Comparison of ENCODE assay signal across 8 cellular contexts in the genomic region with DNA sequence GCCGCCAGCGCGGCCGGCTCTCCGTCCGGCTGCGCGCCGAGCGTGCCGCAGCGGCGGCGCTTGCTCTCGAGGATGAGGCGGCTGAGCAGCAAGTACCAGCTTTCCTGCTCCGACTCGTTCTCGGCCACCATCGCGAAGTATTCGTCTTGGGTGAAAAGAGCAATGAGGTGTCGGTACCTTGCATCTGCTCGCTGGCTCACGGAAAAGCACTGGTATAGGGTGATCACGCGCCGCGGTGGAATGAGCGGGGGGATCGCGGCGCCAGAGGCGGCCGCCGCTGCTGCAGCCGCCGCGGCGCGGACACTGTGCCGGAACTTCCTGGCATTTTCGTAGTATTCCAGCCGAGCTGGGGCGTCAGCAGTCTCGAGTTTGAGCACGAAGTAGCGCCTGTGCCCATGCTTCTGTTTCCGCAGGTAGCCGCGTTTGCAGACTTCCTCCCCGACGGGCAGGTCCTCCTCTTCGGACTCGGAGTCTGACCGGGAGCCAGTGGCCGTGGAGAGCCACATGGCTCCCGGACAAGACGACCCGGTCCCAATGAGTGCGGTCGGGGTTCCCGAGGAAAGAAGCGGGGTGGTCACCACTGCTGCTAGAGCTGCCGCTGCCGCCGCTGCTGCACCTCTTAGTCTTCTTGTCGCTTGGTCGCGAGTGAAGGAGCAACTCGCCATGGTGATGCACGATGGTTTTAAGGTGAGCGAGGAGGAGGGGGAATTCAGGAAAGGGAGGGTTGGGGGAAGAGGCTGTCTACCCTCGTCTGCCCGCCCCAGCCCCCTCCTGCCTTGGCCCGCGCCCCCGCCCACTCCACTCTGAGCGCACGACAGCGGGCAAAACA. TPM values are rescaled to one million over a fixed set of nuclear protein-coding genes. Genes with fewer than 3 reads are reported as not detected.
A peak's percentile ranks its signal among the peaks of the same experiment; 100 is the strongest.
DNase-seq lines count a peak whose midpoint lies in the region; ATAC-seq, FAIRE-seq and TF ChIP-seq lines count a peak whose summit lies in the region.

No MANE protein-coding gene starts in this region.

- no peak overlapping the region for H3K27ac ChIP-seq in esophagus squamous epithelium
- no peak overlapping the region for H3K27ac ChIP-seq in pancreas

- peak overlapping the region; percentile 13 to 62 (median 42) for H3K4me3 ChIP-seq in esophagus squamous epithelium
- peak overlapping the region in 3 of 4 donors; percentile 6 to 42 (median 27) for H3K4me3 ChIP-seq in pancreas

- no peak for TF ChIP-seq POLR2A in esophagus squamous epithelium (IDR thresholded peaks at IDR 0.05)

- ATAC-seq in pancreas (peak; percentile 33 to 47 (median 40)), GM18858 (IDR thresholded peaks at IDR 0.05; ENCODE audit: unreplicated experiment) (no peak), GM18861 (IDR thresholded peaks at IDR 0.05; ENCODE audit: unreplicated experiment) (no peak)

- peak; percentile 32 for DNase-seq in D341Med (ENCODE audit: low spot score)
- peak; percentile 12 for DNase-seq in KBM-7
- DNase-seq in esophagus squamous epithelium (lab: John Stamatoyannopoulos, UW) = no peak
- peak in 2 of 6 donors; percentile 17 to 48 for DNase-seq in pancreas
- no peak for DNase-seq in GOT3 (lab: John Stamatoyannopoulos, UW)
- DNase-seq in T1000 (lab: John Stamatoyannopoulos, UW) = no peak

- no peaks in the 10 kb centered on the region for H3K9me3 ChIP-seq in esophagus squamous epithelium
- H3K9me3 ChIP-seq in pancreas = no peaks in the 10 kb centered on the region

- peaks cover 3 to 27% (median 5%) of the 10 kb centered on the region in 3 donors for H3K4me1 ChIP-seq in esophagus squamous epithelium
- H3K4me1 ChIP-seq in pancreas = no peaks in the 10 kb centered on the region

- no peaks in the 10 kb centered on the region for H3K36me3 ChIP-seq in esophagus squamous epithelium
- no peaks in the 10 kb centered on the region for H3K36me3 ChIP-seq in pancreas

- FAIRE-seq in pancreas (lab: Jason Lieb, UNC) = no peak

- no peak for TF ChIP-seq CTCF in esophagus squamous epithelium (IDR thresholded peaks at IDR 0.05)
- TF ChIP-seq CTCF in pancreas (IDR thresholded peaks at IDR 0.05) = no peak

- in situ Hi-C loops in KBM-7 (cut with MboI; ENCODE audit: low pct_unique_long_range_greater_than_20kb, low sequenced_read_pairs) = no loop called here

- H3K27me3 ChIP-seq in esophagus squamous epithelium (peaks cover 0 to 95% (median 13%) of the 10 kb centered on the region in 4 donors), pancreas (peaks cover 0 to 59% (median 22%) of the 10 kb centered on the region in 4 donors)

- WGBS in esophagus squamous epithelium, 2 donors = 59% methylated on average over 30 of the region's 81 CpGs; no CpG with 5 or more reads in 1 of the 2 donors
- 1 to 25% methylated on average over 78 to 80 of the region's 81 CpGs for WGBS in pancreas, 2 donors

- intact Hi-C loops in esophagus squamous epithelium (cut with DNase I) = no loop called here
- intact Hi-C loops in pancreas (cut with DNase I) = no loop called here

RNA-seq across cellular contexts. Expression of a gene that starts 0.5 kb away (rescaled TPM):
- not detected for total RNA-seq in esophagus squamous epithelium
- total RNA-seq in pancreas = under 1 TPM in 2 of 6 donors, not detected in 4; 0.03 to 0.06 TPM
- polyA plus RNA-seq in pancreas = not detected

Comparison
In these comparisons a context has a peak if more than half of its experiments do, and no peak if none do; other contexts are left out.
1. DNase-seq: peak in D341Med (single experiment) and KBM-7 (single experiment); none in esophagus squamous epithelium (single experiment), GOT3 (single experiment) and T1000 (single experiment).
2. ATAC-seq: peak in pancreas (4 of 4); none in GM18858 (single experiment) and GM18861 (single experiment).